8 cellular contexts compared by ENCODE assay signal in the genomic region with DNA sequence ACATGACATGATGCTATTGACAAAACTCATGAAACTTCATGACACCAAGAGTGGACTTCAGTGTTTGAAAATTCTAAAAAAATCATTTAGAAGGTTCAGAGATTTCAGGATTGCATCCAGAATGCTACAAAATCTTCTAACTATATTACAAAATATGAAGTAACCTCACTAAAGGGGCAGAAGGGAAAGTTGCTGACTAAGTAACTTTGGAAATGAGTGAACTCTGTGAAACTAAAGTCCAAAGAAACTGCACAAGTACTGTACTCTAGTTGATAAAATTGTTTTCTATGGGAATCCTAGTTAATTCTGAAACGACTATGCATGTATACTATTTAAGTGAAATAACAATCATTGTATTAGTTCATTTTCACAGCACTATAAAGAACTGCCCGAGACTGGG.
"Had no signal": no experiment of that assay in that cellular context is flagged by ENCODE, and none has a peak within 500 bp of the region (broad histone marks: within the 10 kb centered on the region; RNA-seq: fewer than 3 reads in every experiment).

No MANE protein-coding gene starts in this region.

- H3K9me3 Mint-ChIP-seq: H9 had no signal

- H3K4me3 ChIP-seq: GM23248 had no signal

- H2AFZ ChIP-seq: GM23248 had no signal

- FAIRE-seq: H1, H54, HTR-8/SVneo had no signal

- DNase-seq: GM23248, H9, HCEC 1CT, KBM-7 had no signal

- H3K4me1 Mint-ChIP-seq: H9 had no signal

- H3K9ac ChIP-seq: GM23248, KMS-11 had no signal

- H3K4me3 Mint-ChIP-seq: H9 had no signal

- H3K27ac ChIP-seq: GM23248, KMS-11 had no signal

- H3K4me2 ChIP-seq: KMS-11 had no signal

- H3K27ac Mint-ChIP-seq: H9 had no signal
